2 cellular contexts compared by ENCODE assay signal in the genomic region with DNA sequence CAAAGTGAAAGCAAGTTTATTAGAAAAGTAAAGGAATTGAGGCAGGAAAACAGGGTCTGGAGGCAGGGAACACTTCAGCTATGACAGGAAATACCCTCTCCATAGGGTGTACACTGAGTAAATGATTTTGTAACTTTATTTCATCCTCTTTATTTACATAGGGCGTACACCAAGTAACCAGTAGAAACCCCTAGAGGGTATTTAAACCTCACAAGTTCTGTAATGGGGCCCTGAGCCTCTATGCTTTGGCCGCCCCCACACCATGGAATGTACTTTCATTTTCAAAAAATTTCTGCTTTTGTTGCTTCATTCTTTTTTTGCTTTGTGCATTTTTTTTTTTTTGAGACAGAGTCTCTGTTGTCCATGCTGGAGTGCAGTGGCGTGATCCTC.
TF ChIP-seq lines count a peak whose summit lies in the region.

No MANE protein-coding gene starts in this region.

TF ChIP-seq in A549, 52 proteins besides CTCF, POLR2A, EP300 and RAD21:
- TF ChIP-seq HEYL (CRISPR knock-in tag; IDR thresholded peaks at IDR 0.05), result no peak
- TF ChIP-seq JUNB (IDR thresholded peaks at IDR 0.05), result 0 out of 2 replicates have a peak, but pooled peaks have one; percentile 12
- TF ChIP-seq ZC3H11A (IDR thresholded peaks at IDR 0.05), result no peak
- no peak for TF ChIP-seq MAFK (IDR thresholded peaks at IDR 0.05; ENCODE audit: partially characterized antibody)
- no peak for TF ChIP-seq GATA3 (IDR thresholded peaks at IDR 0.05; ENCODE audit: borderline replicate concordance)
- TF ChIP-seq HDAC2 (IDR thresholded peaks at IDR 0.05), result no peak
TF ChIP-seq in A549: peak in this region for 1.

TF ChIP-seq in HCT116, 20 proteins besides CTCF, POLR2A, EP300 and RAD21:
- TF ChIP-seq SRF (IDR thresholded peaks at IDR 0.05; ENCODE audit: low read depth), result no peak
- TF ChIP-seq ELF1 (IDR thresholded peaks at IDR 0.05; ENCODE audit: borderline replicate concordance, low read depth), result no peak
- no peak for TF ChIP-seq CBX3 (IDR thresholded peaks at IDR 0.05; ENCODE audit: low read depth)
- no peak for TF ChIP-seq EGR1 (IDR thresholded peaks at IDR 0.05; ENCODE audit: low read depth)
- TF ChIP-seq, protein P1, sequence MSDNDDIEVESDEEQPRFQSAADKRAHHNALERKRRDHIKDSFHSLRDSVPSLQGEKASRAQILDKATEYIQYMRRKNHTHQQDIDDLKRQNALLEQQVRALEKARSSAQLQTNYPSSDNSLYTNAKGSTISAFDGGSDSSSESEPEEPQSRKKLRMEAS (IDR thresholded peaks at IDR 0.05), result no peak
- no peak for TF ChIP-seq EZH2 (IDR thresholded peaks at IDR 0.05)
- TF ChIP-seq, protein P2, sequence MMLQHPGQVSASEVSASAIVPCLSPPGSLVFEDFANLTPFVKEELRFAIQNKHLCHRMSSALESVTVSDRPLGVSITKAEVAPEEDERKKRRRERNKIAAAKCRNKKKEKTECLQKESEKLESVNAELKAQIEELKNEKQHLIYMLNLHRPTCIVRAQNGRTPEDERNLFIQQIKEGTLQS (IDR thresholded peaks at IDR 0.05), result no peak
- TF ChIP-seq SP1 (IDR thresholded peaks at IDR 0.05; ENCODE audit: low read depth), result no peak
- TF ChIP-seq JUND (IDR thresholded peaks at IDR 0.05), result no peak
- TF ChIP-seq SIN3A (IDR thresholded peaks at IDR 0.05; ENCODE audit: low read depth), result no peak
- TF ChIP-seq CEBPB (IDR thresholded peaks at IDR 0.05; ENCODE audit: low read depth), result no peak
- TF ChIP-seq TCF7L2 (IDR thresholded peaks at IDR 0.05; ENCODE audit: borderline replicate concordance, extremely low read depth, insufficient read depth, insufficient read length), result no peak
- no peak for TF ChIP-seq FOSL1 (IDR thresholded peaks at IDR 0.05; ENCODE audit: low read depth)
- no peak for TF ChIP-seq ZNF274 (IDR thresholded peaks at IDR 0.05; ENCODE audit: low read depth, low read length)
- no peak for TF ChIP-seq YY1 (IDR thresholded peaks at IDR 0.05; ENCODE audit: extremely low read depth, insufficient replicate concordance, low read depth, low read length)
- no peak for TF ChIP-seq POLR2AphosphoS5 (IDR thresholded peaks at IDR 0.05; ENCODE audit: low read depth, low read length)
- TF ChIP-seq, protein P3, sequence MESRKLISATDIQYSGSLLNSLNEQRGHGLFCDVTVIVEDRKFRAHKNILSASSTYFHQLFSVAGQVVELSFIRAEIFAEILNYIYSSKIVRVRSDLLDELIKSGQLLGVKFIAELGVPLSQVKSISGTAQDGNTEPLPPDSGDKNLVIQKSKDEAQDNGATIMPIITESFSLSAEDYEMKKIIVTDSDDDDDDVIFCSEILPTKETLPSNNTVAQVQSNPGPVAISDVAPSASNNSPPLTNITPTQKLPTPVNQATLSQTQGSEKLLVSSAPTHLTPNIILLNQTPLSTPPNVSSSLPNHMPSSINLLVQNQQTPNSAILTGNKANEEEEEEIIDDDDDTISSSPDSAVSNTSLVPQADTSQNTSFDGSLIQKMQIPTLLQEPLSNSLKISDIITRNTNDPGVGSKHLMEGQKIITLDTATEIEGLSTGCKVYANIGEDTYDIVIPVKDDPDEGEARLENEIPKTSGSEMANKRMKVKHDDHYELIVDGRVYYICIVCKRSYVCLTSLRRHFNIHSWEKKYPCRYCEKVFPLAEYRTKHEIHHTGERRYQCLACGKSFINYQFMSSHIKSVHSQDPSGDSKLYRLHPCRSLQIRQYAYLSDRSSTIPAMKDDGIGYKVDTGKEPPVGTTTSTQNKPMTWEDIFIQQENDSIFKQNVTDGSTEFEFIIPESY (IDR thresholded peaks at IDR 0.05; ENCODE audit: extremely low read depth, insufficient replicate concordance, low read length), result no peak
- no peak for TF ChIP-seq ZFX (IDR thresholded peaks at IDR 0.05)
